In genomic region chr2:135164431-135164830, GRCh38 we compare ENCODE assay signal across 1 cellular context.
TF ChIP-seq lines count a peak whose summit lies in the region.

No MANE protein-coding gene starts in this region.

TF ChIP-seq in K562, 482 proteins besides CTCF, POLR2A, EP300 and RAD21 (continued from another document):
- TF ChIP-seq, protein P1, sequence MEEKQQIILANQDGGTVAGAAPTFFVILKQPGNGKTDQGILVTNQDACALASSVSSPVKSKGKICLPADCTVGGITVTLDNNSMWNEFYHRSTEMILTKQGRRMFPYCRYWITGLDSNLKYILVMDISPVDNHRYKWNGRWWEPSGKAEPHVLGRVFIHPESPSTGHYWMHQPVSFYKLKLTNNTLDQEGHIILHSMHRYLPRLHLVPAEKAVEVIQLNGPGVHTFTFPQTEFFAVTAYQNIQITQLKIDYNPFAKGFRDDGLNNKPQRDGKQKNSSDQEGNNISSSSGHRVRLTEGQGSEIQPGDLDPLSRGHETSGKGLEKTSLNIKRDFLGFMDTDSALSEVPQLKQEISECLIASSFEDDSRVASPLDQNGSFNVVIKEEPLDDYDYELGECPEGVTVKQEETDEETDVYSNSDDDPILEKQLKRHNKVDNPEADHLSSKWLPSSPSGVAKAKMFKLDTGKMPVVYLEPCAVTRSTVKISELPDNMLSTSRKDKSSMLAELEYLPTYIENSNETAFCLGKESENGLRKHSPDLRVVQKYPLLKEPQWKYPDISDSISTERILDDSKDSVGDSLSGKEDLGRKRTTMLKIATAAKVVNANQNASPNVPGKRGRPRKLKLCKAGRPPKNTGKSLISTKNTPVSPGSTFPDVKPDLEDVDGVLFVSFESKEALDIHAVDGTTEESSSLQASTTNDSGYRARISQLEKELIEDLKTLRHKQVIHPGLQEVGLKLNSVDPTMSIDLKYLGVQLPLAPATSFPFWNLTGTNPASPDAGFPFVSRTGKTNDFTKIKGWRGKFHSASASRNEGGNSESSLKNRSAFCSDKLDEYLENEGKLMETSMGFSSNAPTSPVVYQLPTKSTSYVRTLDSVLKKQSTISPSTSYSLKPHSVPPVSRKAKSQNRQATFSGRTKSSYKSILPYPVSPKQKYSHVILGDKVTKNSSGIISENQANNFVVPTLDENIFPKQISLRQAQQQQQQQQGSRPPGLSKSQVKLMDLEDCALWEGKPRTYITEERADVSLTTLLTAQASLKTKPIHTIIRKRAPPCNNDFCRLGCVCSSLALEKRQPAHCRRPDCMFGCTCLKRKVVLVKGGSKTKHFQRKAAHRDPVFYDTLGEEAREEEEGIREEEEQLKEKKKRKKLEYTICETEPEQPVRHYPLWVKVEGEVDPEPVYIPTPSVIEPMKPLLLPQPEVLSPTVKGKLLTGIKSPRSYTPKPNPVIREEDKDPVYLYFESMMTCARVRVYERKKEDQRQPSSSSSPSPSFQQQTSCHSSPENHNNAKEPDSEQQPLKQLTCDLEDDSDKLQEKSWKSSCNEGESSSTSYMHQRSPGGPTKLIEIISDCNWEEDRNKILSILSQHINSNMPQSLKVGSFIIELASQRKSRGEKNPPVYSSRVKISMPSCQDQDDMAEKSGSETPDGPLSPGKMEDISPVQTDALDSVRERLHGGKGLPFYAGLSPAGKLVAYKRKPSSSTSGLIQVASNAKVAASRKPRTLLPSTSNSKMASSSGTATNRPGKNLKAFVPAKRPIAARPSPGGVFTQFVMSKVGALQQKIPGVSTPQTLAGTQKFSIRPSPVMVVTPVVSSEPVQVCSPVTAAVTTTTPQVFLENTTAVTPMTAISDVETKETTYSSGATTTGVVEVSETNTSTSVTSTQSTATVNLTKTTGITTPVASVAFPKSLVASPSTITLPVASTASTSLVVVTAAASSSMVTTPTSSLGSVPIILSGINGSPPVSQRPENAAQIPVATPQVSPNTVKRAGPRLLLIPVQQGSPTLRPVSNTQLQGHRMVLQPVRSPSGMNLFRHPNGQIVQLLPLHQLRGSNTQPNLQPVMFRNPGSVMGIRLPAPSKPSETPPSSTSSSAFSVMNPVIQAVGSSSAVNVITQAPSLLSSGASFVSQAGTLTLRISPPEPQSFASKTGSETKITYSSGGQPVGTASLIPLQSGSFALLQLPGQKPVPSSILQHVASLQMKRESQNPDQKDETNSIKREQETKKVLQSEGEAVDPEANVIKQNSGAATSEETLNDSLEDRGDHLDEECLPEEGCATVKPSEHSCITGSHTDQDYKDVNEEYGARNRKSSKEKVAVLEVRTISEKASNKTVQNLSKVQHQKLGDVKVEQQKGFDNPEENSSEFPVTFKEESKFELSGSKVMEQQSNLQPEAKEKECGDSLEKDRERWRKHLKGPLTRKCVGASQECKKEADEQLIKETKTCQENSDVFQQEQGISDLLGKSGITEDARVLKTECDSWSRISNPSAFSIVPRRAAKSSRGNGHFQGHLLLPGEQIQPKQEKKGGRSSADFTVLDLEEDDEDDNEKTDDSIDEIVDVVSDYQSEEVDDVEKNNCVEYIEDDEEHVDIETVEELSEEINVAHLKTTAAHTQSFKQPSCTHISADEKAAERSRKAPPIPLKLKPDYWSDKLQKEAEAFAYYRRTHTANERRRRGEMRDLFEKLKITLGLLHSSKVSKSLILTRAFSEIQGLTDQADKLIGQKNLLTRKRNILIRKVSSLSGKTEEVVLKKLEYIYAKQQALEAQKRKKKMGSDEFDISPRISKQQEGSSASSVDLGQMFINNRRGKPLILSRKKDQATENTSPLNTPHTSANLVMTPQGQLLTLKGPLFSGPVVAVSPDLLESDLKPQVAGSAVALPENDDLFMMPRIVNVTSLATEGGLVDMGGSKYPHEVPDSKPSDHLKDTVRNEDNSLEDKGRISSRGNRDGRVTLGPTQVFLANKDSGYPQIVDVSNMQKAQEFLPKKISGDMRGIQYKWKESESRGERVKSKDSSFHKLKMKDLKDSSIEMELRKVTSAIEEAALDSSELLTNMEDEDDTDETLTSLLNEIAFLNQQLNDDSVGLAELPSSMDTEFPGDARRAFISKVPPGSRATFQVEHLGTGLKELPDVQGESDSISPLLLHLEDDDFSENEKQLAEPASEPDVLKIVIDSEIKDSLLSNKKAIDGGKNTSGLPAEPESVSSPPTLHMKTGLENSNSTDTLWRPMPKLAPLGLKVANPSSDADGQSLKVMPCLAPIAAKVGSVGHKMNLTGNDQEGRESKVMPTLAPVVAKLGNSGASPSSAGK (IDR thresholded peaks at IDR 0.05), result no peak
